ENCODE assay signal across 9 cellular contexts in genomic region chr10:93566435-93567276, GRCh38. TPM values are rescaled to one million over a fixed set of nuclear protein-coding genes. Genes with fewer than 3 reads are reported as not detected.
A peak's percentile ranks its signal among the peaks of the same experiment; 100 is the strongest.
DNase-seq lines count a peak whose midpoint lies in the region; ATAC-seq and TF ChIP-seq lines count a peak whose summit lies in the region.
"Had no signal": no experiment of that assay in that cellular context is flagged by ENCODE, and none has a peak within 500 bp of the region (broad histone marks: within the 10 kb centered on the region; RNA-seq: fewer than 3 reads in every experiment).

Gene FFAR4, plus strand, starts transcription at chr10:93566665. Its CDS starts 56 bp downstream, at chr10:93566721.

- peak in 3 of 4 donors; percentile 66 to 76 (median 72) for ATAC-seq in heart left ventricle
- ATAC-seq in GM18498 (IDR thresholded peaks at IDR 0.05; ENCODE audit: unreplicated experiment) = no peak
- no peak for ATAC-seq in GM18867 (IDR thresholded peaks at IDR 0.05; ENCODE audit: unreplicated experiment)

- intact Hi-C loops in heart left ventricle (cut with DNase I) = no loop called here
- intact Hi-C loops in posterior vena cava (cut with DNase I) = no loop called here

- TF ChIP-seq CTCF in heart left ventricle (IDR thresholded peaks at IDR 0.05) = no peak

- no peaks in the 10 kb centered on the region for H3K4me1 ChIP-seq in ES-I3 (ENCODE audit: insufficient read depth, low read length)
- H3K4me1 ChIP-seq in NT2/D1 (ENCODE audit: insufficient read depth, insufficient read length) = peaks cover 2% of the 10 kb centered on the region
- peaks cover 0 to 25% (median 0%) of the 10 kb centered on the region in 12 donors for H3K4me1 ChIP-seq in heart left ventricle

- no peaks in the 10 kb centered on the region for H3K9me3 ChIP-seq in ES-I3 (ENCODE audit: control insufficient read depth, insufficient read depth, low read length)
- H3K9me3 ChIP-seq in NT2/D1 (ENCODE audit: insufficient read depth, low read length) = no peaks in the 10 kb centered on the region
- no peaks in the 10 kb centered on the region for H3K9me3 ChIP-seq in heart left ventricle

- no peak for DNase-seq in NT2/D1 (ENCODE audit: low read depth, low spot score)
- DNase-seq in heart left ventricle = peak; percentile 23 to 77 (median 35)
- peak; percentile 85 for DNase-seq in posterior vena cava (ENCODE audit: low spot score)
- no peak for DNase-seq in activated CD4-positive, alpha-beta T cell treated with anti-CD3 and anti-CD28 coated beads, Interleukin-2, amount 50 U/mL, for 4 hours
- no peak for DNase-seq in stimulated activated CD4-positive, alpha-beta T cell treated with anti-CD3 and anti-CD28 coated beads, Interleukin-2, amount 100 ng/mL, for 48 hours

- H3K36me3 ChIP-seq in ES-I3 (ENCODE audit: insufficient read depth, low read length) = no peaks in the 10 kb centered on the region
- H3K36me3 ChIP-seq in NT2/D1 (ENCODE audit: insufficient read depth, insufficient read length, low read length) = no peaks in the 10 kb centered on the region
- H3K36me3 ChIP-seq in heart left ventricle = no peaks in the 10 kb centered on the region

- peak within 1 kb of the TSS; percentile 39; the same call in 1 of the 2 replicates for H3K9ac ChIP-seq in ES-I3 (ENCODE audit: low read depth, low read length)
- peak within 1 kb of the TSS; percentile 50 for H3K9ac ChIP-seq in NT2/D1 (ENCODE audit: insufficient read length, low read depth)

- 1% methylated on average over 32 to 85 of the region's 85 CpGs for WGBS in heart left ventricle, 4 donors

- TF ChIP-seq POLR2A in heart left ventricle (IDR thresholded peaks at IDR 0.05) = no peak

- H3K27me3 ChIP-seq in NT2/D1 (ENCODE audit: insufficient read depth, insufficient read length) (peaks cover 66% of the 10 kb centered on the region), heart left ventricle (peaks cover 23 to 64% (median 39%) of the 10 kb centered on the region in 9 donors)

- H3K27ac ChIP-seq in heart left ventricle = no peak within 1 kb of the TSS

- H3K4me3 ChIP-seq in NT2/D1 (ENCODE audit: insufficient read length, low read depth) (peak within 1 kb of the TSS; percentile 51), heart left ventricle (peak within 1 kb of the TSS in 11 of 12 donors; percentile 5 to 51 (median 33))

RNA-seq across cellular contexts. Expression of gene FFAR4, which starts in this region (rescaled TPM):
- total RNA-seq in heart left ventricle = 1 to 10 TPM in 1 of 9 donors, under 1 TPM in 4, not detected in 4; 0.06 to 1.7 (median 0.19) TPM
- under 1 TPM; 0.08 to 0.11 TPM for polyA plus RNA-seq in heart left ventricle
- under 1 TPM; 0.14 to 0.56 TPM for total RNA-seq in posterior vena cava
- total RNA-seq: HT1080 had no signal

Comparison
In these comparisons a context has a peak if more than half of its experiments do, and no peak if none do; other contexts are left out.
1. Peak in DNase-seq in posterior vena cava; RNA of the gene not detected or under 1 TPM.
2. DNase-seq: peak in heart left ventricle (5 of 5); none in NT2/D1 (single experiment), activated CD4-positive, alpha-beta T cell treated with anti-CD3 and anti-CD28 coated beads, Interleukin-2, amount 50 U/mL, for 4 hours (0 of 2) and stimulated activated CD4-positive, alpha-beta T cell treated with anti-CD3 and anti-CD28 coated beads, Interleukin-2, amount 100 ng/mL, for 48 hours (0 of 2).
3. ATAC-seq: peak in heart left ventricle (3 of 4); none in GM18498 (single experiment) and GM18867 (single experiment).